In genomic region chr9:37415011-37415719, GRCh38 we compare ENCODE assay signal across 1 cellular context.
TF ChIP-seq lines count a peak whose summit lies in the region.

No MANE protein-coding gene starts in this region.

TF ChIP-seq in HepG2, 621 proteins besides CTCF, POLR2A, EP300 and RAD21 (continued from another document and continues in another):
- TF ChIP-seq SP1 (IDR thresholded peaks at IDR 0.05) = no peak
- no peak for TF ChIP-seq SP1 (CRISPR knock-in tag; IDR thresholded peaks at IDR 0.05)
- TF ChIP-seq GMEB2 (CRISPR knock-in tag; IDR thresholded peaks at IDR 0.05; ENCODE audit: low read depth) = no peak
- TF ChIP-seq ZFY (CRISPR knock-in tag; IDR thresholded peaks at IDR 0.05) = peak; percentile 22; the same call in 1 of the 2 replicates
- TF ChIP-seq ZNF317 (CRISPR knock-in tag; IDR thresholded peaks at IDR 0.05) = no peak
- TF ChIP-seq RBAK (CRISPR knock-in tag; IDR thresholded peaks at IDR 0.05) = no peak
- TF ChIP-seq TRIM24 (CRISPR knock-in tag; IDR thresholded peaks at IDR 0.05) = no peak
- TF ChIP-seq CBX2 (IDR thresholded peaks at IDR 0.05; ENCODE audit: low read depth, low read length) = no peak
- no peak for TF ChIP-seq CBX2 (CRISPR knock-in tag; IDR thresholded peaks at IDR 0.05; ENCODE audit: low read depth)
- TF ChIP-seq SYNCRIP (IDR thresholded peaks at IDR 0.05; ENCODE audit: insufficient read depth, low read depth, low read length) = no peak
- no peak for TF ChIP-seq FLYWCH1 (CRISPR knock-in tag; IDR thresholded peaks at IDR 0.05)
- TF ChIP-seq AKNA (CRISPR knock-in tag; IDR thresholded peaks at IDR 0.05; ENCODE audit: borderline replicate concordance) = no peak
- no peak for TF ChIP-seq DPF2 (CRISPR knock-in tag; IDR thresholded peaks at IDR 0.05; ENCODE audit: borderline replicate concordance, low read depth)
- TF ChIP-seq ZNF160 (CRISPR knock-in tag; IDR thresholded peaks at IDR 0.05) = no peak
- TF ChIP-seq GTF3A (CRISPR knock-in tag; conservative IDR thresholded peaks at IDR 0.05) = no peak
- no peak for TF ChIP-seq IKZF1 (IDR thresholded peaks at IDR 0.05)
- TF ChIP-seq NFYC (CRISPR knock-in tag; IDR thresholded peaks at IDR 0.05) = no peak
- no peak for TF ChIP-seq XBP1 (CRISPR knock-in tag; IDR thresholded peaks at IDR 0.05)
- no peak for TF ChIP-seq MTA1 (CRISPR knock-in tag; IDR thresholded peaks at IDR 0.05; ENCODE audit: borderline replicate concordance)
- TF ChIP-seq PHF8 (CRISPR knock-in tag; IDR thresholded peaks at IDR 0.05) = no peak
- no peak for TF ChIP-seq NCOA2 (CRISPR knock-in tag; IDR thresholded peaks at IDR 0.05)
- TF ChIP-seq SRSF9 (IDR thresholded peaks at IDR 0.05; ENCODE audit: borderline replicate concordance, insufficient read depth, low read depth, low read length, poor library complexity, severe bottlenecking) = no peak
- no peak for TF ChIP-seq ELF1 (CRISPR knock-in tag; IDR thresholded peaks at IDR 0.05)
- TF ChIP-seq ISX (CRISPR knock-in tag; conservative IDR thresholded peaks at IDR 0.05) = no peak
- no peak for TF ChIP-seq ZNF546 (CRISPR knock-in tag; conservative IDR thresholded peaks at IDR 0.05)
- no peak for TF ChIP-seq CENPBD1 (CRISPR knock-in tag; IDR thresholded peaks at IDR 0.05; ENCODE audit: borderline replicate concordance, low read depth)
- no peak for TF ChIP-seq ZNF670 (CRISPR knock-in tag; IDR thresholded peaks at IDR 0.05; ENCODE audit: borderline replicate concordance)
- no peak for TF ChIP-seq FIP1L1 (IDR thresholded peaks at IDR 0.05; ENCODE audit: borderline replicate concordance, insufficient read depth, low read depth, low read length)
- TF ChIP-seq ZNF883 (CRISPR knock-in tag; IDR thresholded peaks at IDR 0.05; ENCODE audit: not compliant biosample characterization) = no peak
- no peak for TF ChIP-seq KMT2A (CRISPR knock-in tag; IDR thresholded peaks at IDR 0.05)
- no peak for TF ChIP-seq BCL3 (CRISPR knock-in tag; IDR thresholded peaks at IDR 0.05)
- no peak for TF ChIP-seq RARG (CRISPR knock-in tag; IDR thresholded peaks at IDR 0.05; ENCODE audit: low read depth)
- TF ChIP-seq ZSCAN31 (CRISPR knock-in tag; IDR thresholded peaks at IDR 0.05; ENCODE audit: low read depth) = 0 out of 2 replicates have a peak, but pooled peaks have one; percentile 41
- no peak for TF ChIP-seq ZNF121 (CRISPR knock-in tag; IDR thresholded peaks at IDR 0.05)
- no peak for TF ChIP-seq DDIT3 (CRISPR knock-in tag; IDR thresholded peaks at IDR 0.05)
- no peak for TF ChIP-seq PCBP1 (IDR thresholded peaks at IDR 0.05; ENCODE audit: borderline replicate concordance, low read depth, low read length)
- no peak for TF ChIP-seq ONECUT2 (CRISPR knock-in tag; IDR thresholded peaks at IDR 0.05)
- no peak for TF ChIP-seq POLR2G (IDR thresholded peaks at IDR 0.05; ENCODE audit: low read depth, low read length)
- no peak for TF ChIP-seq JUND (CRISPR knock-in tag; IDR thresholded peaks at IDR 0.05)
- peak; percentile 62 to 71; a peak in 2 of 4 replicates for TF ChIP-seq HMGXB4 (CRISPR knock-in tag; IDR thresholded peaks at IDR 0.05; ENCODE audit: borderline replicate concordance in 1 of 2, low read depth in 1 of 2)
- peak; percentile 39; the same call in 1 of the 2 replicates for TF ChIP-seq KAT8 (CRISPR knock-in tag; IDR thresholded peaks at IDR 0.05)
- TF ChIP-seq ZBTB3 (CRISPR knock-in tag; IDR thresholded peaks at IDR 0.05; ENCODE audit: borderline replicate concordance, low read depth) = no peak
- TF ChIP-seq SMYD3 (CRISPR knock-in tag; IDR thresholded peaks at IDR 0.05) = no peak
- TF ChIP-seq HBP1 (CRISPR knock-in tag; IDR thresholded peaks at IDR 0.05; ENCODE audit: low read depth) = no peak
- no peak; the same call in 1 of the 2 replicates for TF ChIP-seq THAP9 (CRISPR knock-in tag; IDR thresholded peaks at IDR 0.05; ENCODE audit: borderline replicate concordance)
- TF ChIP-seq IRF2 (CRISPR knock-in tag; IDR thresholded peaks at IDR 0.05) = peak; percentile 57; the same call in 1 of the 2 replicates
- no peak for TF ChIP-seq NFE2 (CRISPR knock-in tag; IDR thresholded peaks at IDR 0.05)
- TF ChIP-seq REPIN1 (CRISPR knock-in tag; IDR thresholded peaks at IDR 0.05; ENCODE audit: borderline replicate concordance, low read depth) = peak; percentile 77; the same call in 1 of the 2 replicates
- TF ChIP-seq U2AF2 (IDR thresholded peaks at IDR 0.05; ENCODE audit: low read depth, low read length) = no peak
- TF ChIP-seq AGO2 (optimal IDR thresholded peaks at IDR 0.05; ENCODE audit: low read depth, low read length) = no peak
- no peak for TF ChIP-seq ELK4 (CRISPR knock-in tag; IDR thresholded peaks at IDR 0.05; ENCODE audit: borderline replicate concordance)
- peak; percentile 66 for TF ChIP-seq TEAD3 (CRISPR knock-in tag; optimal IDR thresholded peaks at IDR 0.05; ENCODE audit: borderline replicate concordance)
- no peak for TF ChIP-seq ZNF784 (CRISPR knock-in tag; IDR thresholded peaks at IDR 0.05; ENCODE audit: borderline replicate concordance)
- no peak for TF ChIP-seq TBX3 (IDR thresholded peaks at IDR 0.05; ENCODE audit: borderline replicate concordance)
- no peak for TF ChIP-seq CCAR2 (optimal IDR thresholded peaks at IDR 0.05; ENCODE audit: low read depth, low read length)
- TF ChIP-seq PCBP2 (optimal IDR thresholded peaks at IDR 0.05; ENCODE audit: low read depth, low read length, poor library complexity, severe bottlenecking) = no peak
